ENCODE assay signal across 10 cellular contexts in the genomic region with DNA sequence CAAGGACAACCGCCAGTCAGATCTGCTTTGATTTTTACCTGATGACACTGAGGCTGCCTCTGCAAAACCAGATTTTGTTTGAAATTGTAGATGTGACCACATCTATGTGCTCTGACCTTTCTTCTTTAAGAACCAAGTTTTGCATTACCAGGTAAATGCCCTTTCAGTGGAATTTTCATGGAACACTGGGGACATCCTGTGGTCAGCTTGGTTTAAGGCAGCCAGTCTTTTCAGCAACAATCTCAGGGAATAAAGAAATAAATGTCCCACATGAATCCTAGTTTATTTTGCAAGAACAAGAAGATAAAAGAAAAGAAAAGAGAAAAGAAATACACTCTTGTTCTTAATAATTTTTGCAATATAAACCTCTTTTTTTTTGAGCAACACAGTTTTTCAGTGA.
DNase-seq lines count a peak whose midpoint lies in the region; ATAC-seq and TF ChIP-seq lines count a peak whose summit lies in the region.
"Had no signal": no experiment of that assay in that cellular context is flagged by ENCODE, and none has a peak within 500 bp of the region (broad histone marks: within the 10 kb centered on the region; RNA-seq: fewer than 3 reads in every experiment).

No MANE protein-coding gene starts in this region.

- H3K4me1 Mint-ChIP-seq in WTC11: peaks cover 7% of the 10 kb centered on the region

- CTCF ChIA-PET in WTC11 (lab: Charles Lee): interaction anchor here (0.7 to 2.6 kb wide), 11 partner anchors 14 to 985 kb away, joined by 3 to 10 read pairs (median 4); no protein-coding TSS in a partner anchor

- no peak overlapping the region for H3K27ac Mint-ChIP-seq in WTC11
- H3K27ac Mint-ChIP-seq: naive thymus-derived CD8-positive, alpha-beta T cell had no signal

- no peak overlapping the region for H3K4me3 Mint-ChIP-seq in WTC11
- H3K4me3 Mint-ChIP-seq: naive thymus-derived CD8-positive, alpha-beta T cell had no signal

- no peak overlapping the region for H3K4me3 ChIP-seq in AG10803 (ENCODE audit: low read length)
- H3K4me3 ChIP-seq in HFF-Myc (replicated peaks; ENCODE audit: low read depth, low read length): no peak overlapping the region

- no peaks in the 10 kb centered on the region for H3K9me3 Mint-ChIP-seq in WTC11
- H3K9me3 Mint-ChIP-seq: naive thymus-derived CD8-positive, alpha-beta T cell had no signal

- peak; percentile 65; the same call in 1 of the 2 replicates for ATAC-seq in WTC11
- ATAC-seq in HG03432 (IDR thresholded peaks at IDR 0.05; ENCODE audit: unreplicated experiment): no peak
- no peak for ATAC-seq in HG03095 (IDR thresholded peaks at IDR 0.05; ENCODE audit: unreplicated experiment)
- ATAC-seq: naive thymus-derived CD8-positive, alpha-beta T cell had no signal

- peak; percentile 39 for TF ChIP-seq CTCF in AG10803 (conservative IDR thresholded peaks at IDR 0.05; ENCODE audit: low read length)
- TF ChIP-seq CTCF in HFF-Myc (IDR thresholded peaks at IDR 0.05; ENCODE audit: low read depth, low read length, missing control alignments): peak; percentile 24
- no peak for TF ChIP-seq CTCF in WTC11 (IDR thresholded peaks at IDR 0.05)

- no peaks in the 10 kb centered on the region for H3K36me3 Mint-ChIP-seq in WTC11
- H3K36me3 Mint-ChIP-seq: naive thymus-derived CD8-positive, alpha-beta T cell had no signal

- DNase-seq in AG10803 (ENCODE audit: low read depth): no peak
- DNase-seq in HFF-Myc (ENCODE audit: extremely low read depth, low read depth): no peak
- DNase-seq in WTC11 (ENCODE audit: low spot score): peak; percentile 23
- DNase-seq in kidney tubule cell (ENCODE audit: low spot score): peak; percentile 70
- DNase-seq in NCI-H1105 treated with DMSO at 0.1 percent for 48 hours (lab: John Stamatoyannopoulos, UW): no peak
- DNase-seq in SHP77 (lab: John Stamatoyannopoulos, UW): no peak
- DNase-seq: naive thymus-derived CD8-positive, alpha-beta T cell; NCI-H226 had no signal

- POLR2A ChIA-PET in WTC11 (lab: Charles Lee): no interaction called here

- no peaks in the 10 kb centered on the region for H3K27me3 Mint-ChIP-seq in WTC11 (ENCODE audit: low read depth)

TF ChIP-seq in WTC11, 78 proteins besides CTCF, POLR2A, EP300 and RAD21:
- TF ChIP-seq NFYB (CRISPR knock-in tag; conservative IDR thresholded peaks at IDR 0.05; ENCODE audit: low read depth) (no peak), ZNF138 (CRISPR knock-in tag; conservative IDR thresholded peaks at IDR 0.05) (no peak), JUN (CRISPR knock-in tag; IDR thresholded peaks at IDR 0.05) (no peak), ZBTB43 (CRISPR knock-in tag; IDR thresholded peaks at IDR 0.05) (no peak), RELA (CRISPR knock-in tag; IDR thresholded peaks at IDR 0.05; ENCODE audit: borderline replicate concordance) (no peak), ZNF671 (CRISPR knock-in tag; IDR thresholded peaks at IDR 0.05) (no peak), ZNF416 (CRISPR knock-in tag; IDR thresholded peaks at IDR 0.05) (no peak), GABPB1 (CRISPR knock-in tag; IDR thresholded peaks at IDR 0.05) (no peak), ZNF423 (CRISPR knock-in tag; IDR thresholded peaks at IDR 0.05) (no peak), IRF2 (CRISPR knock-in tag; IDR thresholded peaks at IDR 0.05; ENCODE audit: borderline replicate concordance, low read depth) (no peak), FOXJ3 (CRISPR knock-in tag; IDR thresholded peaks at IDR 0.05; ENCODE audit: borderline replicate concordance) (no peak), CDX4 (CRISPR knock-in tag; IDR thresholded peaks at IDR 0.05; ENCODE audit: borderline replicate concordance) (no peak), SMAD3 (CRISPR knock-in tag; IDR thresholded peaks at IDR 0.05; ENCODE audit: borderline replicate concordance) (no peak), EMX1 (CRISPR knock-in tag; IDR thresholded peaks at IDR 0.05) (no peak), FOXP1 (CRISPR knock-in tag; IDR thresholded peaks at IDR 0.05; ENCODE audit: borderline replicate concordance) (no peak), CREB1 (CRISPR knock-in tag; IDR thresholded peaks at IDR 0.05) (no peak)
- TF ChIP-seq, protein P1, sequence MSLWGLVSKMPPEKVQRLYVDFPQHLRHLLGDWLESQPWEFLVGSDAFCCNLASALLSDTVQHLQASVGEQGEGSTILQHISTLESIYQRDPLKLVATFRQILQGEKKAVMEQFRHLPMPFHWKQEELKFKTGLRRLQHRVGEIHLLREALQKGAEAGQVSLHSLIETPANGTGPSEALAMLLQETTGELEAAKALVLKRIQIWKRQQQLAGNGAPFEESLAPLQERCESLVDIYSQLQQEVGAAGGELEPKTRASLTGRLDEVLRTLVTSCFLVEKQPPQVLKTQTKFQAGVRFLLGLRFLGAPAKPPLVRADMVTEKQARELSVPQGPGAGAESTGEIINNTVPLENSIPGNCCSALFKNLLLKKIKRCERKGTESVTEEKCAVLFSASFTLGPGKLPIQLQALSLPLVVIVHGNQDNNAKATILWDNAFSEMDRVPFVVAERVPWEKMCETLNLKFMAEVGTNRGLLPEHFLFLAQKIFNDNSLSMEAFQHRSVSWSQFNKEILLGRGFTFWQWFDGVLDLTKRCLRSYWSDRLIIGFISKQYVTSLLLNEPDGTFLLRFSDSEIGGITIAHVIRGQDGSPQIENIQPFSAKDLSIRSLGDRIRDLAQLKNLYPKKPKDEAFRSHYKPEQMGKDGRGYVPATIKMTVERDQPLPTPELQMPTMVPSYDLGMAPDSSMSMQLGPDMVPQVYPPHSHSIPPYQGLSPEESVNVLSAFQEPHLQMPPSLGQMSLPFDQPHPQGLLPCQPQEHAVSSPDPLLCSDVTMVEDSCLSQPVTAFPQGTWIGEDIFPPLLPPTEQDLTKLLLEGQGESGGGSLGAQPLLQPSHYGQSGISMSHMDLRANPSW (CRISPR knock-in tag; conservative IDR thresholded peaks at IDR 0.05; ENCODE audit: low read depth): no peak
- TF ChIP-seq, protein P2, sequence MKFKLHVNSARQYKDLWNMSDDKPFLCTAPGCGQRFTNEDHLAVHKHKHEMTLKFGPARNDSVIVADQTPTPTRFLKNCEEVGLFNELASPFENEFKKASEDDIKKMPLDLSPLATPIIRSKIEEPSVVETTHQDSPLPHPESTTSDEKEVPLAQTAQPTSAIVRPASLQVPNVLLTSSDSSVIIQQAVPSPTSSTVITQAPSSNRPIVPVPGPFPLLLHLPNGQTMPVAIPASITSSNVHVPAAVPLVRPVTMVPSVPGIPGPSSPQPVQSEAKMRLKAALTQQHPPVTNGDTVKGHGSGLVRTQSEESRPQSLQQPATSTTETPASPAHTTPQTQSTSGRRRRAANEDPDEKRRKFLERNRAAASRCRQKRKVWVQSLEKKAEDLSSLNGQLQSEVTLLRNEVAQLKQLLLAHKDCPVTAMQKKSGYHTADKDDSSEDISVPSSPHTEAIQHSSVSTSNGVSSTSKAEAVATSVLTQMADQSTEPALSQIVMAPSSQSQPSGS (CRISPR knock-in tag; IDR thresholded peaks at IDR 0.05; ENCODE audit: borderline replicate concordance, low read depth): no peak

Comparison
In these comparisons a context has a peak if more than half of its experiments do, and no peak if none do; other contexts are left out.
1. DNase-seq: peak in WTC11 (single experiment) and kidney tubule cell (single experiment); none in AG10803 (single experiment), HFF-Myc (single experiment), NCI-H1105 treated with DMSO at 0.1 percent for 48 hours (single experiment) and SHP77 (0 of 2).